Comparison of ENCODE assay signal across 15 cellular contexts in genomic region chr6:169499728-169500265, GRCh38.
DNase-seq lines count a peak whose midpoint lies in the region; ATAC-seq and TF ChIP-seq lines count a peak whose summit lies in the region.
"Had no signal": no experiment of that assay in that cellular context is flagged by ENCODE, and none has a peak within 500 bp of the region (broad histone marks: within the 10 kb centered on the region; RNA-seq: fewer than 3 reads in every experiment).

No MANE protein-coding gene starts in this region.

- in situ Hi-C loops in Panc1 (cut with HindIII; ENCODE audit: low pct_unique_long_range_greater_than_20kb, low sequenced_read_pairs) = no loop called here

- no TSS peak for BruUV-seq in Panc1 (replicated peaks; lab: Mats Ljungman, UMichigan)

- H3K4me3 ChIP-seq in heart right ventricle (no peak overlapping the region), right atrium auricular region (no peak overlapping the region), Panc1 (ENCODE audit: low read depth in 2 of 2, low read length in 2 of 2) (no peak overlapping the region)
- H3K4me3 ChIP-seq: A549, GM23248 had no signal

- H3K27ac ChIP-seq in heart right ventricle (no peak overlapping the region), right atrium auricular region (no peak overlapping the region), Panc1 (ENCODE audit: low read length) (no peak overlapping the region)
- H3K27ac ChIP-seq: A549, GM23248, HL-60 had no signal

- CTCF ChIA-PET in Panc1 (lab: Charles Lee) = no interaction called here

- H3K27me3 ChIP-seq in heart right ventricle = no peaks in the 10 kb centered on the region
- H3K27me3 ChIP-seq in right atrium auricular region = no peaks in the 10 kb centered on the region
- no peaks in the 10 kb centered on the region for H3K27me3 ChIP-seq in Panc1 (ENCODE audit: control insufficient read depth, insufficient read depth, low read length)

- DNase-seq in heart right ventricle (no peak), right atrium auricular region (ENCODE audit: low spot score) (no peak), Panc1 (ENCODE audit: low read depth, low spot score) (no peak), globus pallidus (ENCODE audit: low spot score) (peak; percentile 26), sciatic nerve (ENCODE audit: low spot score) (no peak), A172 (ENCODE audit: low spot score) (no peak), DMS153 (lab: John Stamatoyannopoulos, UW) (no peak)
- DNase-seq: CD8-positive, alpha-beta T cell; COR-L47; DMS53; GF-D8; GM23248 had no signal

- peaks cover 0 to 5% (median 0%) of the 10 kb centered on the region in 9 donors for H3K4me1 ChIP-seq in heart right ventricle
- no peaks in the 10 kb centered on the region for H3K4me1 ChIP-seq in right atrium auricular region
- H3K4me1 ChIP-seq in Panc1 (ENCODE audit: control insufficient read depth, insufficient read depth, low read length) = no peaks in the 10 kb centered on the region
- H3K4me1 ChIP-seq: A549 had no signal

- POLR2A ChIA-PET in Panc1 (lab: Charles Lee) = no interaction called here

- peaks cover 0 to 21% (median 0%) of the 10 kb centered on the region in 11 donors for H3K9me3 ChIP-seq in heart right ventricle
- peaks cover 3 to 7% of the 10 kb centered on the region in 2 donors for H3K9me3 ChIP-seq in right atrium auricular region
- H3K9me3 ChIP-seq in Panc1 (ENCODE audit: control insufficient read depth, insufficient read depth, low read depth, low read length) = no peaks in the 10 kb centered on the region
- H3K9me3 ChIP-seq: A549 had no signal

- ATAC-seq in heart right ventricle (peak in 5 of 8 donors; percentile 41 to 71 (median 59)), Panc1 (peak; percentile 51), sciatic nerve (peak; percentile 76), GM19463 (IDR thresholded peaks at IDR 0.05; ENCODE audit: unreplicated experiment) (no peak)
- ATAC-seq: A549; CD8-positive, alpha-beta T cell had no signal

- H3K36me3 ChIP-seq in heart right ventricle (no peaks in the 10 kb centered on the region), right atrium auricular region (no peaks in the 10 kb centered on the region), Panc1 (ENCODE audit: control insufficient read depth, insufficient read depth, low read length) (no peaks in the 10 kb centered on the region)

- intact Hi-C loops in heart right ventricle (cut with DNase I) = no loop called here
- intact Hi-C loops in Panc1 (cut with micrococcal nuclease; ENCODE audit: unreplicated experiment) = no loop called here
- intact Hi-C loops in sciatic nerve (cut with DNase I) = no loop called here

- TF ChIP-seq CTCF in heart right ventricle (IDR thresholded peaks at IDR 0.05) = no peak
- TF ChIP-seq CTCF in right atrium auricular region (IDR thresholded peaks at IDR 0.05) = no peak
- no peak for TF ChIP-seq CTCF in Panc1 (IDR thresholded peaks at IDR 0.05)

- WGBS in heart right ventricle, 2 donors = 48 to 50% methylated on average over 9 of the region's 9 CpGs
